Comparison of ENCODE assay signal across 15 cellular contexts in genomic region chr15:33860749-33861148, GRCh38.
DNase-seq lines count a peak whose midpoint lies in the region; TF ChIP-seq lines count a peak whose summit lies in the region.
"Had no signal": no experiment of that assay in that cellular context is flagged by ENCODE, and none has a peak within 500 bp of the region (broad histone marks: within the 10 kb centered on the region; RNA-seq: fewer than 3 reads in every experiment).

No MANE protein-coding gene starts in this region.

- no peaks in the 10 kb centered on the region for H3K9me3 ChIP-seq in effector memory CD4-positive, alpha-beta T cell (ENCODE audit: control insufficient read depth, low read length)
- H3K9me3 ChIP-seq: BLaER1 treated with 17β-estradiol and CSF1 and Interleukin-3, amounts not matched to agents 10 nM and 100 nM had no signal

- DNase-seq in GM03348 (ENCODE audit: low spot score): peak; percentile 14
- peak; percentile 63 for DNase-seq in RPMI7951 (ENCODE audit: low read depth)
- DNase-seq in epithelial cell of esophagus (ENCODE audit: low read depth): peak; percentile 72
- DNase-seq in non-pigmented ciliary epithelial cell (ENCODE audit: low read depth): peak; percentile 37
- no peak for DNase-seq in pons (ENCODE audit: low spot score)
- DNase-seq in NCI-H446 treated with DMSO at 0.1 percent for 48 hours (lab: John Stamatoyannopoulos, UW): no peak
- no peak for DNase-seq in activated CD4-positive, CD25-positive, alpha-beta regulatory T cell treated with anti-CD3 and anti-CD28 coated beads, Interleukin-2, amount 50 U/mL, for 72 hours
- no peak for DNase-seq in effector memory CD4-positive, alpha-beta T cell
- DNase-seq: activated CD8-positive, alpha-beta T cell treated with anti-CD3 and anti-CD28 coated beads, Interleukin-2, amount 10 ng/mL, durations not matched to agents 7 days and 5 days; activated naive CD4-positive, alpha-beta T cell; NCI-H1436 treated with DMSO at 0.1 percent for 48 hours; NCI-H526 treated with DMSO at 0.1 percent for 48 hours; Right ventricle myocardium superior; stimulated activated naive CD8-positive, alpha-beta T cell treated with anti-CD3 and anti-CD28 coated beads, Interleukin-15, Interleukin-2, amounts not matched to agents 100 U/mL and 50 U/mL, for 24 hours had no signal

- TF ChIP-seq CTCF in epithelial cell of esophagus (IDR thresholded peaks at IDR 0.05; ENCODE audit: insufficient read depth, low read depth, low read length, missing control alignments): no peak

- H3K36me3 ChIP-seq in effector memory CD4-positive, alpha-beta T cell (ENCODE audit: control insufficient read depth, insufficient read depth, low read length): no peaks in the 10 kb centered on the region

- no peak overlapping the region for H3K27ac ChIP-seq in effector memory CD4-positive, alpha-beta T cell (ENCODE audit: insufficient read depth, low read length, poor library complexity, severe bottlenecking)
- H3K27ac ChIP-seq: BLaER1 treated with 17β-estradiol and CSF1 and Interleukin-3, amounts not matched to agents 10 nM and 100 nM had no signal

- H3K4me3 ChIP-seq in epithelial cell of esophagus (ENCODE audit: low read length): no peak overlapping the region
- no peak overlapping the region for H3K4me3 ChIP-seq in effector memory CD4-positive, alpha-beta T cell (ENCODE audit: insufficient read depth, low read depth, low read length, poor library complexity, severe bottlenecking)
- H3K4me3 ChIP-seq: BLaER1 treated with 17β-estradiol and CSF1 and Interleukin-3, amounts not matched to agents 10 nM and 100 nM had no signal

- no peaks in the 10 kb centered on the region for H3K27me3 ChIP-seq in effector memory CD4-positive, alpha-beta T cell (replicated peaks; ENCODE audit: control insufficient read depth, insufficient read depth, low read length, poor library complexity, severe bottlenecking)
- H3K27me3 ChIP-seq: BLaER1 treated with 17β-estradiol and CSF1 and Interleukin-3, amounts not matched to agents 10 nM and 100 nM had no signal

- no peaks in the 10 kb centered on the region for H3K4me1 ChIP-seq in effector memory CD4-positive, alpha-beta T cell (ENCODE audit: control insufficient read depth, insufficient read depth, low read length, poor library complexity, severe bottlenecking)
- H3K4me1 ChIP-seq: BLaER1 treated with 17β-estradiol and CSF1 and Interleukin-3, amounts not matched to agents 10 nM and 100 nM had no signal

Comparison
In these comparisons a context has a peak if more than half of its experiments do, and no peak if none do; other contexts are left out.
1. DNase-seq: peak in GM03348 (single experiment), RPMI7951 (single experiment), epithelial cell of esophagus (single experiment) and non-pigmented ciliary epithelial cell (single experiment); none in pons (single experiment), NCI-H446 treated with DMSO at 0.1 percent for 48 hours (single experiment), activated CD4-positive, CD25-positive, alpha-beta regulatory T cell treated with anti-CD3 and anti-CD28 coated beads, Interleukin-2, amount 50 U/mL, for 72 hours (single experiment) and effector memory CD4-positive, alpha-beta T cell (0 of 3).